In genomic region chr1:109877776-109878175, GRCh38 we compare ENCODE assay signal across 11 cellular contexts. TPM values are rescaled to one million over a fixed set of nuclear protein-coding genes. Genes with fewer than 3 reads are reported as not detected.
DNase-seq lines count a peak whose midpoint lies in the region; ATAC-seq, FAIRE-seq and TF ChIP-seq lines count a peak whose summit lies in the region.
"Had no signal": no experiment of that assay in that cellular context is flagged by ENCODE, and none has a peak within 500 bp of the region (broad histone marks: within the 10 kb centered on the region; RNA-seq: fewer than 3 reads in every experiment).

No MANE protein-coding gene starts in this region.

- H3F3A ChIP-seq in GM23338 (replicated peaks; ENCODE audit: low read depth) = no peaks in the 10 kb centered on the region
- H3F3A ChIP-seq in smooth muscle cell (ENCODE audit: low read depth) = no peaks in the 10 kb centered on the region

- H3K27ac Mint-ChIP-seq in GM23338 (peak overlapping the region; percentile 78; the same call in 1 of the 2 replicates), astrocyte (ENCODE audit: unreplicated experiment) (peak overlapping the region; percentile 87)
- H3K27ac Mint-ChIP-seq: natural killer cell treated with Interleukin-12 subunit alpha and Interleukin-12 subunit beta and Interleukin-15 and Interleukin-18, amount 100 ng/mL, for 72 hours had no signal

- DNase-seq in GM23338 (ENCODE audit: low spot score) (no peak), astrocyte (ENCODE audit: low read depth) (no peak), right lobe of liver (no peak), smooth muscle cell (lab: John Stamatoyannopoulos, UW; ENCODE audit: unreplicated experiment) (no peak), NCI-H1436 (lab: John Stamatoyannopoulos, UW) (no peak), NCI-H510A treated with DMSO at 0.1 percent for 48 hours (lab: John Stamatoyannopoulos, UW) (no peak), iPS-NIHi7 (ENCODE audit: extremely low spot score) (no peak)
- DNase-seq: NCI-H446 treated with DMSO at 0.1 percent for 48 hours had no signal

- H3K27me3 ChIP-seq in GM23338 (ENCODE audit: insufficient read depth) = no peaks in the 10 kb centered on the region
- no peaks in the 10 kb centered on the region for H3K27me3 ChIP-seq in astrocyte (ENCODE audit: insufficient read depth, low read length)
- H3K27me3 ChIP-seq in right lobe of liver = no peaks in the 10 kb centered on the region
- no peaks in the 10 kb centered on the region for H3K27me3 ChIP-seq in smooth muscle cell (ENCODE audit: low read depth)
- H3K27me3 ChIP-seq: cardiac muscle cell had no signal

- peaks cover 5% of the 10 kb centered on the region for H3K9me2 ChIP-seq in GM23338 (ENCODE audit: insufficient read depth)

- H3K4me1 ChIP-seq in GM23338 (ENCODE audit: insufficient read depth) (peaks cover 28% of the 10 kb centered on the region), astrocyte (ENCODE audit: insufficient read depth, low read length) (peaks cover 31% of the 10 kb centered on the region), right lobe of liver (peaks cover 0 to 12% (median 6%) of the 10 kb centered on the region in 4 donors), smooth muscle cell (ENCODE audit: low read depth) (peaks cover 29% of the 10 kb centered on the region)

- no peak for FAIRE-seq in astrocyte (lab: Jason Lieb, UNC)

- no peaks in the 10 kb centered on the region for H3K36me3 Mint-ChIP-seq in GM23338 (ENCODE audit: low read depth)
- H3K36me3 Mint-ChIP-seq in astrocyte (ENCODE audit: low read depth, unreplicated experiment) = peaks cover 1% of the 10 kb centered on the region
- H3K36me3 Mint-ChIP-seq: natural killer cell treated with Interleukin-12 subunit alpha and Interleukin-12 subunit beta and Interleukin-15 and Interleukin-18, amount 100 ng/mL, for 72 hours had no signal

- H3K9me3 ChIP-seq in astrocyte (ENCODE audit: insufficient read depth, low read depth, low read length) (no peaks in the 10 kb centered on the region), right lobe of liver (no peaks in the 10 kb centered on the region), smooth muscle cell (replicated peaks; ENCODE audit: low read depth) (no peaks in the 10 kb centered on the region)

- H3K79me2 ChIP-seq in GM23338 (replicated peaks; ENCODE audit: insufficient read depth) (no peaks in the 10 kb centered on the region), astrocyte (ENCODE audit: insufficient read depth, low read length) (no peaks in the 10 kb centered on the region), smooth muscle cell (ENCODE audit: low read depth) (no peaks in the 10 kb centered on the region)

- intact Hi-C loops in right lobe of liver (cut with DNase I) = no loop called here

- peak overlapping the region; percentile 44 for H3K9ac ChIP-seq in astrocyte (ENCODE audit: low read length)
- no peak overlapping the region for H3K9ac ChIP-seq in smooth muscle cell (ENCODE audit: low read depth)

- H3K4me3 Mint-ChIP-seq in GM23338 (no peak overlapping the region), astrocyte (ENCODE audit: unreplicated experiment) (no peak overlapping the region)
- H3K4me3 Mint-ChIP-seq: natural killer cell treated with Interleukin-12 subunit alpha and Interleukin-12 subunit beta and Interleukin-15 and Interleukin-18, amount 100 ng/mL, for 72 hours had no signal

- peak overlapping the region; percentile 52 for H2AFZ ChIP-seq in GM23338
- H2AFZ ChIP-seq in astrocyte (ENCODE audit: low read depth, low read length) = peak overlapping the region; percentile 79
- H2AFZ ChIP-seq in smooth muscle cell (ENCODE audit: low read depth) = no peak overlapping the region

- H3K27ac ChIP-seq in GM23338 (ENCODE audit: low read depth) = peak overlapping the region; percentile 75
- peak overlapping the region; percentile 70 for H3K27ac ChIP-seq in astrocyte (ENCODE audit: low read depth, low read length)
- peak overlapping the region; percentile 34 to 58 (median 50) for H3K27ac ChIP-seq in right lobe of liver
- peak overlapping the region; percentile 87 for H3K27ac ChIP-seq in smooth muscle cell (ENCODE audit: low read depth)
- H3K27ac ChIP-seq: cardiac muscle cell had no signal

- H3K4me1 Mint-ChIP-seq in GM23338 (peaks cover 59% of the 10 kb centered on the region), astrocyte (ENCODE audit: low read depth, unreplicated experiment) (peaks cover 40% of the 10 kb centered on the region)

- ATAC-seq in GM23338 (no peak), right lobe of liver (no peak), HG02973 (IDR thresholded peaks at IDR 0.05; ENCODE audit: unreplicated experiment) (no peak)

- H3K9me3 Mint-ChIP-seq in GM23338 = no peaks in the 10 kb centered on the region
- peaks cover 3% of the 10 kb centered on the region for H3K9me3 Mint-ChIP-seq in astrocyte (ENCODE audit: unreplicated experiment)
- H3K9me3 Mint-ChIP-seq: natural killer cell treated with Interleukin-12 subunit alpha and Interleukin-12 subunit beta and Interleukin-15 and Interleukin-18, amount 100 ng/mL, for 72 hours had no signal

- H3K27me3 Mint-ChIP-seq in GM23338 (ENCODE audit: insufficient read depth, low read depth, poor library complexity) (peaks cover 8% of the 10 kb centered on the region), astrocyte (ENCODE audit: low read depth, unreplicated experiment) (no peaks in the 10 kb centered on the region)

- H3K36me3 ChIP-seq in GM23338 (ENCODE audit: insufficient read depth) (no peaks in the 10 kb centered on the region), astrocyte (ENCODE audit: insufficient read depth, low read length) (no peaks in the 10 kb centered on the region), right lobe of liver (no peaks in the 10 kb centered on the region), smooth muscle cell (ENCODE audit: low read depth) (no peaks in the 10 kb centered on the region)
- H3K36me3 ChIP-seq: cardiac muscle cell had no signal

- TF ChIP-seq POLR2A in right lobe of liver (IDR thresholded peaks at IDR 0.05) = no peak

- H4K20me1 ChIP-seq in GM23338 (replicated peaks; ENCODE audit: insufficient read depth) = no peaks in the 10 kb centered on the region
- no peaks in the 10 kb centered on the region for H4K20me1 ChIP-seq in astrocyte (ENCODE audit: insufficient read depth, low read length)
- H4K20me1 ChIP-seq in smooth muscle cell (ENCODE audit: low read depth) = no peaks in the 10 kb centered on the region

- H3K4me2 ChIP-seq in GM23338 (peak overlapping the region; percentile 42; the same call in 1 of the 2 replicates), astrocyte (ENCODE audit: low read length) (peak overlapping the region; percentile 68), smooth muscle cell (peak overlapping the region; percentile 75)

- 80% methylated on average over 3 of the region's 3 CpGs for WGBS in right lobe of liver (ENCODE audit: insufficient coverage, low coverage, low lambda C conversion rate, missing lambda C conversion rate)
- WGBS in smooth muscle cell (ENCODE audit: low lambda C conversion rate) = 77% methylated on average over 3 of the region's 3 CpGs

- TF ChIP-seq CTCF in GM23338 (conservative IDR thresholded peaks at IDR 0.05; ENCODE audit: low read depth in 2 of 2) (no peak), astrocyte (IDR thresholded peaks at IDR 0.05; ENCODE audit: insufficient read depth, low read depth, low read length) (no peak), right lobe of liver (IDR thresholded peaks at IDR 0.05) (no peak), smooth muscle cell (IDR thresholded peaks at IDR 0.05; ENCODE audit: borderline replicate concordance, insufficient read depth, poor library complexity, severe bottlenecking) (no peak)

- H3K4me3 ChIP-seq in GM23338 (no peak overlapping the region), astrocyte (ENCODE audit: insufficient read depth, low read depth, low read length) (no peak overlapping the region), right lobe of liver (no peak overlapping the region), smooth muscle cell (no peak overlapping the region)
- H3K4me3 ChIP-seq: cardiac muscle cell had no signal

TF ChIP-seq in GM23338, 12 proteins besides CTCF, POLR2A, EP300 and RAD21:
- TF ChIP-seq CREB1 (CRISPR knock-in tag; IDR thresholded peaks at IDR 0.05; ENCODE audit: low read depth) = no peak
- no peak for TF ChIP-seq STAT1 (IDR thresholded peaks at IDR 0.05; ENCODE audit: unreplicated experiment)
- no peak for TF ChIP-seq NANOG (IDR thresholded peaks at IDR 0.05; ENCODE audit: borderline replicate concordance)
- no peak for TF ChIP-seq EZH2phosphoT487 (IDR thresholded peaks at IDR 0.05; ENCODE audit: unreplicated experiment)
- TF ChIP-seq, protein P1, sequence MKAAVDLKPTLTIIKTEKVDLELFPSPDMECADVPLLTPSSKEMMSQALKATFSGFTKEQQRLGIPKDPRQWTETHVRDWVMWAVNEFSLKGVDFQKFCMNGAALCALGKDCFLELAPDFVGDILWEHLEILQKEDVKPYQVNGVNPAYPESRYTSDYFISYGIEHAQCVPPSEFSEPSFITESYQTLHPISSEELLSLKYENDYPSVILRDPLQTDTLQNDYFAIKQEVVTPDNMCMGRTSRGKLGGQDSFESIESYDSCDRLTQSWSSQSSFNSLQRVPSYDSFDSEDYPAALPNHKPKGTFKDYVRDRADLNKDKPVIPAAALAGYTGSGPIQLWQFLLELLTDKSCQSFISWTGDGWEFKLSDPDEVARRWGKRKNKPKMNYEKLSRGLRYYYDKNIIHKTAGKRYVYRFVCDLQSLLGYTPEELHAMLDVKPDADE (IDR thresholded peaks at IDR 0.05) = no peak
- no peak for TF ChIP-seq ZNF331 (CRISPR knock-in tag; IDR thresholded peaks at IDR 0.05; ENCODE audit: low read depth)

RNA-seq across cellular contexts. Expression of gene CSF1, which starts 32.9 kb away (rescaled TPM):
- total RNA-seq in GM23338 (2014; rRNA removed; shearing (Covaris generic)) = 3.5 and 6.3 TPM in 2 replicates
- 1.1 and 1.4 TPM in 2 replicates for polyA plus RNA-seq in GM23338 (2016; fragmentation: Nextera tagmentation; extraction: Ambion mirVana)
- 12.3 and 17.5 TPM in 2 replicates for total RNA-seq in astrocyte
- total RNA-seq in right lobe of liver = 10 to 100 TPM in 5 of 6 experiments, 1 to 10 TPM in 1; 4.8 to 44.1 (median 22.0) TPM
- 30.9 and 43.4 TPM in 2 replicates for total RNA-seq in smooth muscle cell
- polyA plus RNA-seq in smooth muscle cell = 17.1 and 22.4 TPM in 2 replicates
